ENCODE assay signal across 26 cellular contexts in genomic region chr7:97039374-97040065, GRCh38. TPM values are rescaled to one million over a fixed set of nuclear protein-coding genes. Genes with fewer than 3 reads are reported as not detected.
DNase-seq lines count a peak whose midpoint lies in the region; ATAC-seq, FAIRE-seq and TF ChIP-seq lines count a peak whose summit lies in the region.
"Had no signal": no experiment of that assay in that cellular context is flagged by ENCODE, and none has a peak within 500 bp of the region (broad histone marks: within the 10 kb centered on the region; RNA-seq: fewer than 3 reads in every experiment).

No MANE protein-coding gene starts in this region.

- WGBS in A549 (ENCODE audit: missing lambda C conversion rate): 43% methylated on average over 5 of the region's 5 CpGs
- WGBS in K562 (ENCODE audit: insufficient coverage, low coverage, missing lambda C conversion rate): 0% methylated on average over 5 of the region's 5 CpGs
- WGBS in HepG2 (ENCODE audit: low lambda C conversion rate): 43% methylated on average over 5 of the region's 5 CpGs

- ATAC-seq in A549 (no peak), K562 (no peak), HepG2 (no peak), GM19452 (IDR thresholded peaks at IDR 0.05; ENCODE audit: unreplicated experiment) (no peak)

- TF ChIP-seq CTCF in A549 (IDR thresholded peaks at IDR 0.05): no peak
- no peak for TF ChIP-seq CTCF in K562 (IDR thresholded peaks at IDR 0.05 in 2 of 3, conservative IDR thresholded peaks at IDR 0.05 in 1 of 3; ENCODE audit: insufficient read depth in 2 of 3, low read depth in 1 of 3, low read length in 3 of 3)
- TF ChIP-seq CTCF in HepG2 (CRISPR knock-in tag; IDR thresholded peaks at IDR 0.05): no peak

- H3K9ac ChIP-seq in K562 (ENCODE audit: insufficient read depth in 1 of 2, low read depth in 2 of 2, low read length in 2 of 2) (no peak overlapping the region), HepG2 (ENCODE audit: insufficient read depth, low read depth, low read length) (no peak overlapping the region)
- H3K9ac ChIP-seq: BLaER1 had no signal

- no peak for TF ChIP-seq POLR2A in A549 (IDR thresholded peaks at IDR 0.05; ENCODE audit: low read length)
- no peak for TF ChIP-seq POLR2A in K562 (conservative IDR thresholded peaks at IDR 0.05)
- TF ChIP-seq POLR2A in HepG2 (IDR thresholded peaks at IDR 0.05; ENCODE audit: insufficient read depth in 1 of 2, low read depth in 2 of 2, low read length in 2 of 2): no peak

- H3K9me1 ChIP-seq in K562 (ENCODE audit: control insufficient read depth, insufficient read depth, low read length): no peaks in the 10 kb centered on the region

- intact Hi-C loops in K562 (cut with micrococcal nuclease) (no loop called here), HepG2 (cut with micrococcal nuclease; ENCODE audit: unreplicated experiment) (no loop called here)

- H3K4me2 ChIP-seq in A549 (no peak overlapping the region), K562 (ENCODE audit: insufficient read depth, low read length) (no peak overlapping the region), HepG2 (ENCODE audit: low read depth, low read length) (no peak overlapping the region)
- H3K4me2 ChIP-seq: BLaER1 had no signal

- in situ Hi-C loops in K562 (cut with MboI): no loop called here
- in situ Hi-C loops in HepG2 (cut with HindIII; ENCODE audit: extremely low pct_ligation_motif_present, low pct_unique_long_range_greater_than_20kb): loop anchor here (25.0 kb wide), 1 partner anchor 1127 kb away; no protein-coding TSS in a partner anchor

- TF ChIP-seq EP300 in A549 (IDR thresholded peaks at IDR 0.05) (no peak), K562 (IDR thresholded peaks at IDR 0.05; ENCODE audit: low read length) (no peak), HepG2 (IDR thresholded peaks at IDR 0.05; ENCODE audit: low read depth in 2 of 2, low read length in 2 of 2) (no peak), HepG2 (CRISPR knock-in tag; IDR thresholded peaks at IDR 0.05; ENCODE audit: borderline replicate concordance) (no peak)

- no peak overlapping the region for H3K4me3 ChIP-seq in A549
- H3K4me3 ChIP-seq in K562: no peak overlapping the region
- H3K4me3 ChIP-seq in HepG2 (replicated peaks in 1 of 3; ENCODE audit: insufficient read depth in 1 of 3, low read depth in 2 of 3, low read length in 3 of 3): no peak overlapping the region
- H3K4me3 ChIP-seq: BLaER1 had no signal

- H3K79me2 ChIP-seq in K562 (ENCODE audit: control insufficient read depth, insufficient read depth, low read length): no peaks in the 10 kb centered on the region
- H3K79me2 ChIP-seq in HepG2 (ENCODE audit: insufficient read depth, low read length): no peaks in the 10 kb centered on the region

- no peaks in the 10 kb centered on the region for H3K36me3 ChIP-seq in K562 (ENCODE audit: control insufficient read depth, insufficient read depth, low read length)
- H3K36me3 ChIP-seq in HepG2 (replicated peaks in 1 of 2; ENCODE audit: control insufficient read depth in 1 of 2, insufficient read depth in 2 of 2, low read length in 2 of 2): no peaks in the 10 kb centered on the region
- H3K36me3 ChIP-seq: BE2C, BLaER1 had no signal

- H3K27me3 ChIP-seq in K562 (ENCODE audit: control insufficient read depth in 2 of 2, insufficient read depth in 2 of 2, low read length in 2 of 2): peaks cover 0 to 8% of the 10 kb centered on the region in 2 experiments; a peak in 2 of 5 replicates
- H3K27me3 ChIP-seq in HepG2 (ENCODE audit: control insufficient read depth in 1 of 2, insufficient read depth in 2 of 2, low read length in 2 of 2): no peaks in the 10 kb centered on the region
- H3K27me3 ChIP-seq: BLaER1 had no signal

- no peak for FAIRE-seq in A549 (lab: Jason Lieb, UNC)
- FAIRE-seq in K562 (lab: Jason Lieb, UNC): no peak
- no peak for FAIRE-seq in HepG2 (lab: Jason Lieb, UNC)
- FAIRE-seq: G401.6, GM12891, GM19239 had no signal

- H3K4me1 ChIP-seq in A549 (no peaks in the 10 kb centered on the region), K562 (replicated peaks in 1 of 2; ENCODE audit: control insufficient read depth in 2 of 2, insufficient read depth in 2 of 2, low read length in 2 of 2) (no peaks in the 10 kb centered on the region; a peak in 1 of 5 replicates), HepG2 (ENCODE audit: insufficient read depth, low read length) (0 out of 2 replicates have a peak, but pooled peaks cover 11% of the 10 kb centered on the region)
- H3K4me1 ChIP-seq: BE2C, BLaER1 had no signal

- H3K27ac ChIP-seq in A549: no peak overlapping the region
- H3K27ac ChIP-seq in K562 (ENCODE audit: extremely low read depth, low read depth, low read length): no peak overlapping the region
- H3K27ac ChIP-seq in HepG2 (ENCODE audit: extremely low read length, insufficient read depth, low read length): no peak overlapping the region
- H3K27ac ChIP-seq: 22Rv1, BLaER1 had no signal

- H4K20me1 ChIP-seq in K562 (replicated peaks; ENCODE audit: control insufficient read depth, insufficient read depth, low read length) (no peaks in the 10 kb centered on the region), HepG2 (ENCODE audit: insufficient read depth, low read length) (no peaks in the 10 kb centered on the region)
- H4K20me1 ChIP-seq: BLaER1 had no signal

- H3K9me3 ChIP-seq in A549: no peaks in the 10 kb centered on the region
- no peaks in the 10 kb centered on the region for H3K9me3 ChIP-seq in K562 (replicated peaks; ENCODE audit: control insufficient read depth, insufficient read depth, low read depth, low read length)
- H3K9me3 ChIP-seq in HepG2 (ENCODE audit: low read length): no peaks in the 10 kb centered on the region
- H3K9me3 ChIP-seq: BE2C had no signal

- BruUV-seq in K562 (replicated peaks; lab: Mats Ljungman, UMichigan) (no TSS peak), HepG2 (replicated peaks; lab: Mats Ljungman, UMichigan) (no TSS peak)

- CTCF ChIA-PET in A549 (lab: Yijun Ruan, JAX) (interaction anchor here (1.1 to 2.8 kb wide), 2 partner anchors 12 to 1124 kb away, joined by 3 to 9 read pairs; no protein-coding TSS in a partner anchor), K562 (lab: Yijun Ruan, JAX; ENCODE audit: low intra/inter-chr PET ratio) (no interaction called here), HepG2 (lab: Yijun Ruan, JAX; ENCODE audit: low intra/inter-chr PET ratio, low total read pairs) (no interaction called here)

- POLR2A ChIA-PET in A549 (lab: Yijun Ruan, JAX) (no interaction called here), K562 (lab: Yijun Ruan, JAX) (no interaction called here), HepG2 (lab: Yijun Ruan, JAX) (no interaction called here)

- TF ChIP-seq RAD21 in A549 (conservative IDR thresholded peaks at IDR 0.05 in 1 of 2, IDR thresholded peaks at IDR 0.05 in 1 of 2): no peak
- TF ChIP-seq RAD21 in K562 (CRISPR knock-in tag; conservative IDR thresholded peaks at IDR 0.05 in 1 of 2, IDR thresholded peaks at IDR 0.05 in 1 of 2): no peak
- no peak for TF ChIP-seq RAD21 in HepG2 (CRISPR knock-in tag; IDR thresholded peaks at IDR 0.05)

- H2AFZ ChIP-seq in K562 (ENCODE audit: low read depth, low read length) (no peak overlapping the region), HepG2 (ENCODE audit: low read length) (no peak overlapping the region)

- DNase-seq in A549 (ENCODE audit: low read depth in 1 of 2, low spot score in 1 of 2): no peak
- no peak for DNase-seq in K562 (ENCODE audit: extremely low read depth in 1 of 4, low spot score in 3 of 4)
- DNase-seq in epidermal melanocyte (ENCODE audit: insufficient read length, low spot score): peak; percentile 6
- no peak for DNase-seq in HepG2 (ENCODE audit: low spot score)
- DNase-seq in hepatic stellate cell (ENCODE audit: low spot score): no peak
- no peak for DNase-seq in DMS53 (lab: John Stamatoyannopoulos, UW)
- DNase-seq: ACHN; BE2C; C1 segment of cervical spinal cord; CD4-positive, alpha-beta memory T cell; CD4-positive, CD25-positive, alpha-beta regulatory T cell; CD8-positive, alpha-beta memory T cell; COR-L47; DMS 273 treated with DMSO at 0.1 percent for 48 hours; DMS153; DMS79 treated with DMSO at 0.1 percent for 48 hours; GF-D8 had no signal

RNA-seq across cellular contexts. Expression of gene DLX5, which starts 14.9 kb away (rescaled TPM):
- polyA plus RNA-seq in A549 (2011; rRNA removed): not detected in 2 replicates
- not detected in 2 replicates for polyA plus RNA-seq in A549 (2012; cell fraction: cytosol; rRNA removed)
- polyA plus RNA-seq in A549 (2012; cell fraction: nucleus; rRNA removed): not detected in 2 replicates
- polyA plus RNA-seq in A549 (2017; fragmentation: RNase III; extraction: RNeasy Plus Mini Kit Qiagen cat#74134 plus additional on column Dnase treatment): not detected in 3 replicates
- polyA minus RNA-seq in A549 (2011; rRNA and poly(A)+ RNA removed): not detected in 2 replicates
- not detected in 2 replicates for total RNA-seq in K562 (2011; cell fraction: chromatin; rRNA removed; ENCODE audit: low replicate concordance)
- total RNA-seq in K562 (2011; cell fraction: nucleolus; rRNA removed): not detected in 2 replicates
- total RNA-seq in K562 (2011; cell fraction: nucleoplasm; rRNA removed): not detected in 2 replicates
- total RNA-seq in K562 (2014; rRNA removed): not detected in 2 replicates
- total RNA-seq in K562 (2014; rRNA removed; fragmentation: Illumina TruSeq; extraction: Trizol): not detected in 2 replicates
- total RNA-seq in K562 (2015; rRNA removed; fragmentation: Illumina TruSeq; extraction: Trizol): not detected in 2 replicates
- not detected in 2 replicates for total RNA-seq in K562 (2021)
- polyA plus RNA-seq in K562 (2011; rRNA removed): not detected in 2 replicates
- polyA plus RNA-seq in K562 (2011; cell fraction: cytosol; rRNA removed): not detected in 2 replicates
- polyA plus RNA-seq in K562 (2011; cell fraction: nucleus; rRNA removed): not detected in 2 replicates
- polyA plus RNA-seq in K562 (2012): not detected in 2 replicates
- polyA plus RNA-seq in K562 (2014; fragmentation: Illumina TruSeq; extraction: Trizol): not detected in 2 replicates
- not detected for polyA plus RNA-seq in K562 (2014; fragmentation: Nextera tagmentation; extraction: Ambion mirVana)
- polyA plus RNA-seq in K562 (2014; rRNA removed): not detected in 2 replicates
- polyA minus RNA-seq in K562 (2011; rRNA and poly(A)+ RNA removed): not detected in 2 replicates
- polyA minus RNA-seq in K562 (2011; cell fraction: cytosol; rRNA and poly(A)+ RNA removed): not detected in 2 replicates
- not detected in 2 replicates for polyA minus RNA-seq in K562 (2011; cell fraction: nucleus; rRNA and poly(A)+ RNA removed)
- total RNA-seq in HepG2 (2016; rRNA removed; fragmentation: Illumina TruSeq; extraction: Trizol): not detected in 2 replicates
- total RNA-seq in HepG2 (2016; cell fraction: cytosol; rRNA removed; fragmentation: Illumina TruSeq; extraction: Trizol; ENCODE audit: low read depth): not detected in 2 replicates
- total RNA-seq in HepG2 (2016; cell fraction: insoluble cytoplasmic fraction; rRNA removed; fragmentation: Illumina TruSeq; extraction: Trizol): not detected in 2 replicates
- not detected in 2 replicates for total RNA-seq in HepG2 (2016; cell fraction: membrane; rRNA removed; fragmentation: Illumina TruSeq; extraction: Trizol)
- total RNA-seq in HepG2 (2016; cell fraction: nucleus; rRNA removed; fragmentation: Illumina TruSeq; extraction: Trizol): not detected in 2 replicates
- not detected in 2 replicates for polyA plus RNA-seq in HepG2 (2011; rRNA removed)
- not detected in 2 replicates for polyA plus RNA-seq in HepG2 (2011; cell fraction: cytosol; rRNA removed)
- polyA plus RNA-seq in HepG2 (2011; cell fraction: nucleus; rRNA removed): not detected in 2 replicates
- polyA plus RNA-seq in HepG2 (2012): not detected in 2 replicates
- polyA plus RNA-seq in HepG2 (2016; cell fraction: cytosol; fragmentation: Illumina TruSeq; extraction: Trizol; ENCODE audit: low read depth): not detected in 2 replicates
- not detected in 2 replicates for polyA plus RNA-seq in HepG2 (2016; cell fraction: insoluble cytoplasmic fraction; fragmentation: Illumina TruSeq; extraction: Trizol; ENCODE audit: low read depth)
- polyA plus RNA-seq in HepG2 (2016; cell fraction: membrane; fragmentation: Illumina TruSeq; extraction: Trizol; ENCODE audit: low read depth): not detected in 2 replicates
- not detected in 2 replicates for polyA plus RNA-seq in HepG2 (2016; cell fraction: nucleus; fragmentation: Illumina TruSeq; extraction: Trizol; ENCODE audit: insufficient read depth, low read depth)
- polyA minus RNA-seq in HepG2 (2011; rRNA and poly(A)+ RNA removed; ENCODE audit: low replicate concordance): not detected in 2 replicates
- not detected in 2 replicates for polyA minus RNA-seq in HepG2 (2011; cell fraction: cytosol; rRNA and poly(A)+ RNA removed)
- polyA minus RNA-seq in HepG2 (2011; cell fraction: nucleus; rRNA and poly(A)+ RNA removed): not detected in 2 replicates
- total RNA-seq: A172; CD4-positive, alpha-beta memory T cell; CD4-positive, CD25-positive, alpha-beta regulatory T cell; CD8-positive, alpha-beta memory T cell had no signal
- polyA plus RNA-seq: AG04450; CD14-positive monocyte; CD4-positive, alpha-beta memory T cell; CD4-positive, CD25-positive, alpha-beta regulatory T cell; CD8-positive, alpha-beta memory T cell had no signal

RNA-seq across cellular contexts. Expression of gene DLX6, which starts 34.2 kb away (rescaled TPM):
- polyA plus RNA-seq in A549 (2011; rRNA removed) (not detected in 2 replicates), A549 (2017; fragmentation: RNase III; extraction: RNeasy Plus Mini Kit Qiagen cat#74134 plus additional on column Dnase treatment) (not detected in 3 replicates), K562 (2011; rRNA removed) (not detected in 2 replicates), K562 (2014; fragmentation: Illumina TruSeq; extraction: Trizol) (not detected in 2 replicates), K562 (2014; fragmentation: Nextera tagmentation; extraction: Ambion mirVana) (not detected), K562 (2014; rRNA removed) (not detected in 2 replicates), HepG2 (2011; rRNA removed) (2.4 and 3.5 TPM in 2 replicates)
- polyA plus RNA-seq in A549 (2012; cell fraction: cytosol; rRNA removed): 0.08 and 0.09 TPM in 2 replicates
- not detected in 2 replicates for polyA plus RNA-seq in A549 (2012; cell fraction: nucleus; rRNA removed)
- polyA minus RNA-seq in A549 (2011; rRNA and poly(A)+ RNA removed): not detected in 2 replicates
- not detected in 2 replicates for total RNA-seq in K562 (2011; cell fraction: chromatin; rRNA removed; ENCODE audit: low replicate concordance)
- not detected in 2 replicates for total RNA-seq in K562 (2011; cell fraction: nucleolus; rRNA removed)
- not detected in 2 replicates for total RNA-seq in K562 (2011; cell fraction: nucleoplasm; rRNA removed)
- total RNA-seq in K562 (2014; rRNA removed) (not detected in 2 replicates), K562 (2014; rRNA removed; fragmentation: Illumina TruSeq; extraction: Trizol) (not detected in 2 replicates), K562 (2015; rRNA removed; fragmentation: Illumina TruSeq; extraction: Trizol) (not detected in 2 replicates), K562 (2021) (not detected in 2 replicates), HepG2 (2016; rRNA removed; fragmentation: Illumina TruSeq; extraction: Trizol) (4.5 and 5.5 TPM in 2 replicates)
- not detected in 2 replicates for polyA plus RNA-seq in K562 (2011; cell fraction: cytosol; rRNA removed)
- polyA plus RNA-seq in K562 (2011; cell fraction: nucleus; rRNA removed): not detected in 2 replicates
- not detected in 2 replicates for polyA plus RNA-seq in K562 (2012)
- polyA minus RNA-seq in K562 (2011; rRNA and poly(A)+ RNA removed): not detected in 2 replicates
- polyA minus RNA-seq in K562 (2011; cell fraction: cytosol; rRNA and poly(A)+ RNA removed): not detected in 2 replicates
- polyA minus RNA-seq in K562 (2011; cell fraction: nucleus; rRNA and poly(A)+ RNA removed): not detected in 2 replicates
- total RNA-seq in HepG2 (2016; cell fraction: cytosol; rRNA removed; fragmentation: Illumina TruSeq; extraction: Trizol; ENCODE audit: low read depth): 3.3 and 4.7 TPM in 2 replicates
- total RNA-seq in HepG2 (2016; cell fraction: insoluble cytoplasmic fraction; rRNA removed; fragmentation: Illumina TruSeq; extraction: Trizol): 3.5 and 5.4 TPM in 2 replicates
- 5.4 and 5.6 TPM in 2 replicates for total RNA-seq in HepG2 (2016; cell fraction: membrane; rRNA removed; fragmentation: Illumina TruSeq; extraction: Trizol)
- 6.2 and 7.9 TPM in 2 replicates for total RNA-seq in HepG2 (2016; cell fraction: nucleus; rRNA removed; fragmentation: Illumina TruSeq; extraction: Trizol)
- polyA plus RNA-seq in HepG2 (2011; cell fraction: cytosol; rRNA removed): 2.6 and 2.9 TPM in 2 replicates
- 5.8 and 7.3 TPM in 2 replicates for polyA plus RNA-seq in HepG2 (2011; cell fraction: nucleus; rRNA removed)
- 4.5 and 5.0 TPM in 2 replicates for polyA plus RNA-seq in HepG2 (2012)
- polyA plus RNA-seq in HepG2 (2016; cell fraction: cytosol; fragmentation: Illumina TruSeq; extraction: Trizol; ENCODE audit: low read depth): 1.5 and 1.8 TPM in 2 replicates
- 6.9 and 8.6 TPM in 2 replicates for polyA plus RNA-seq in HepG2 (2016; cell fraction: insoluble cytoplasmic fraction; fragmentation: Illumina TruSeq; extraction: Trizol; ENCODE audit: low read depth)
- polyA plus RNA-seq in HepG2 (2016; cell fraction: membrane; fragmentation: Illumina TruSeq; extraction: Trizol; ENCODE audit: low read depth): 3.4 and 4.2 TPM in 2 replicates
- polyA plus RNA-seq in HepG2 (2016; cell fraction: nucleus; fragmentation: Illumina TruSeq; extraction: Trizol; ENCODE audit: insufficient read depth, low read depth): 13.3 and 14.1 TPM in 2 replicates
- polyA minus RNA-seq in HepG2 (2011; rRNA and poly(A)+ RNA removed; ENCODE audit: low replicate concordance): 3.2 TPM in 1 of 2 replicates, not detected in the other
- 2.5 and 2.8 TPM in 2 replicates for polyA minus RNA-seq in HepG2 (2011; cell fraction: cytosol; rRNA and poly(A)+ RNA removed)
- 7.8 and 15.5 TPM in 2 replicates for polyA minus RNA-seq in HepG2 (2011; cell fraction: nucleus; rRNA and poly(A)+ RNA removed)
- total RNA-seq: A172; CD4-positive, alpha-beta memory T cell; CD4-positive, CD25-positive, alpha-beta regulatory T cell; CD8-positive, alpha-beta memory T cell had no signal
- polyA plus RNA-seq: AG04450; CD14-positive monocyte; CD4-positive, alpha-beta memory T cell; CD4-positive, CD25-positive, alpha-beta regulatory T cell; CD8-positive, alpha-beta memory T cell had no signal
